25 cellular contexts compared by ENCODE assay signal in the genomic region with DNA sequence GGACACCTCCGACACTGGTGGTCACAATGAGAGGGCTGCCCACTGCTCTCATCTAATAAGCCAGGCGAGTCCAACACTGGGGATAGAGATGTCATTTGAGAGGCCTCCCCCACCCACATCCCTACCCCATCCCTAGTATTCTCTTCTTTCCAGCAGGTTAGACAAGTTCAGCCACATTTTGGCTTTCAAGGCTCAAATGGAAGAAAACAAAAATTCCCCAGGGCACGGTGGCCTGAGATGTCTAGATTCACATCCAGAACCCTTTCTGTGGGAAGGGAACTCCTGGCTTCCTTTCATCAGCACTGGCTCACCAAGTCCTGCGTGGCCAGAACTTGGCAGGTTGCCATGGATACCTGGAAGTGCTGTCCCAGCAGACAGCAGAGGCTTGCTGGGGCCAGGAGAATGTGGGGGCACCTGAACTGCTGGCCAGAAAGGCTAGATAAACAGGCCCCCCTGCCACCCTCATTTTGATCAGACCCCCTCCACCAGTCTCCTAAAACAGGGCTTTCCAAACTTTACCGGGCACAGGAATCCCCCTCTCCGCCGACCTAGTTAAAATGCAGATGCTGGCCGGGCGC. TPM values are rescaled to one million over a fixed set of nuclear protein-coding genes. Genes with fewer than 3 reads are reported as not detected.
DNase-seq lines count a peak whose midpoint lies in the region; ATAC-seq and TF ChIP-seq lines count a peak whose summit lies in the region.
"Had no signal": no experiment of that assay in that cellular context is flagged by ENCODE, and none has a peak within 500 bp of the region (broad histone marks: within the 10 kb centered on the region; RNA-seq: fewer than 3 reads in every experiment).

No MANE protein-coding gene starts in this region.

- DNase-seq in BE2C (peak; percentile 7), OCI-LY7 (ENCODE audit: low spot score) (no peak), islet precursor cell (peak; percentile 57)
- DNase-seq in stimulated activated naive B cell treated with anti-CD40 and anti-IgM and Interleukin-4, amounts not matched to agents 10 μg/mL and 1 μg/mL and 100 μg/mL, for 72 hours: no peak
- DNase-seq in activated CD4-positive, alpha-beta T cell treated with anti-CD3 and anti-CD28 coated beads, Interleukin-2, amount 10 ng/mL, durations not matched to agents 7 days and 5 days: no peak
- DNase-seq in CD4-positive, alpha-beta memory T cell: no peak
- DNase-seq: Calu3, HCEC 1CT, IMR-90, NCI-H1048, NCI-H1417 treated with DMSO at 0.1 percent for 48 hours, NCI-H187, NCI-H2081 treated with DMSO at 0.1 percent for 48 hours, NCI-H446, NCI-H524 treated with DMSO at 0.1 percent for 48 hours, SHP77, T-cell had no signal

- H3K36me3 ChIP-seq in BE2C (no peaks in the 10 kb centered on the region), DOHH2 (ENCODE audit: control insufficient read depth, low read length) (no peaks in the 10 kb centered on the region), OCI-LY7 (ENCODE audit: insufficient read depth, low read length) (no peaks in the 10 kb centered on the region)
- no peaks in the 10 kb centered on the region for H3K36me3 ChIP-seq in CD4-positive, alpha-beta memory T cell (ENCODE audit: insufficient read depth, low read length)

- H3K9me3 Mint-ChIP-seq in stimulated activated naive B cell treated with anti-CD40 and anti-IgM and Interleukin-4, amounts not matched to agents 10 μg/mL and 1 μg/mL and 100 μg/mL, for 72 hours: no peaks in the 10 kb centered on the region
- H3K9me3 Mint-ChIP-seq in activated CD4-positive, alpha-beta T cell treated with anti-CD3 and anti-CD28 coated beads, Interleukin-2, amount 10 ng/mL, durations not matched to agents 7 days and 5 days: no peaks in the 10 kb centered on the region
- peaks cover 0 to 2% (median 0%) of the 10 kb centered on the region in 8 donors for H3K9me3 Mint-ChIP-seq in CD4-positive, alpha-beta memory T cell
- H3K9me3 Mint-ChIP-seq: T-cell had no signal

- H3K27me3 ChIP-seq in BE2C (no peaks in the 10 kb centered on the region), DOHH2 (ENCODE audit: control insufficient read depth, low read length) (no peaks in the 10 kb centered on the region)
- H3K27me3 ChIP-seq in CD4-positive, alpha-beta memory T cell (ENCODE audit: insufficient read depth, low read length): no peaks in the 10 kb centered on the region

- H3K4me1 ChIP-seq in BE2C (no peaks in the 10 kb centered on the region), DOHH2 (ENCODE audit: control insufficient read depth, low read length) (peaks cover 76% of the 10 kb centered on the region), OCI-LY7 (ENCODE audit: insufficient read depth, low read length, poor library complexity, severe bottlenecking) (peaks cover 78% of the 10 kb centered on the region)
- H3K4me1 ChIP-seq in CD4-positive, alpha-beta memory T cell (ENCODE audit: insufficient read depth, low read length): peaks cover 6% of the 10 kb centered on the region

- H3F3A ChIP-seq in DOHH2 (ENCODE audit: control insufficient read depth, insufficient read depth): 0 out of 2 replicates have a peak, but pooled peaks cover 6% of the 10 kb centered on the region

- no peak overlapping the region for H3K4me3 Mint-ChIP-seq in stimulated activated naive B cell treated with anti-CD40 and anti-IgM and Interleukin-4, amounts not matched to agents 10 μg/mL and 1 μg/mL and 100 μg/mL, for 72 hours
- H3K4me3 Mint-ChIP-seq in activated CD4-positive, alpha-beta T cell treated with anti-CD3 and anti-CD28 coated beads, Interleukin-2, amount 10 ng/mL, durations not matched to agents 7 days and 5 days: no peak overlapping the region
- H3K4me3 Mint-ChIP-seq in CD4-positive, alpha-beta memory T cell: no peak overlapping the region
- H3K4me3 Mint-ChIP-seq: CD14-positive monocyte, T-cell had no signal

- peaks cover 36% of the 10 kb centered on the region for H3K79me2 ChIP-seq in DOHH2 (ENCODE audit: control insufficient read depth, low read length)
- peaks cover 24% of the 10 kb centered on the region; the same call in 1 of the 2 replicates for H3K79me2 ChIP-seq in OCI-LY7 (ENCODE audit: insufficient read depth, low read depth, low read length)

- no peaks in the 10 kb centered on the region for H3K36me3 Mint-ChIP-seq in stimulated activated naive B cell treated with anti-CD40 and anti-IgM and Interleukin-4, amounts not matched to agents 10 μg/mL and 1 μg/mL and 100 μg/mL, for 72 hours
- H3K36me3 Mint-ChIP-seq in activated CD4-positive, alpha-beta T cell treated with anti-CD3 and anti-CD28 coated beads, Interleukin-2, amount 10 ng/mL, durations not matched to agents 7 days and 5 days (ENCODE audit: low read depth): no peaks in the 10 kb centered on the region
- no peaks in the 10 kb centered on the region for H3K36me3 Mint-ChIP-seq in CD4-positive, alpha-beta memory T cell
- H3K36me3 Mint-ChIP-seq: CD14-positive monocyte, T-cell had no signal

- no TSS peak for BruUV-seq in OCI-LY7 (replicated peaks; lab: Mats Ljungman, UMichigan)

- H2AFZ ChIP-seq in OCI-LY7 (ENCODE audit: low read length): peak overlapping the region; percentile 46; the same call in 1 of the 2 replicates

- ATAC-seq in stimulated activated naive B cell treated with anti-CD40 and anti-IgM and Interleukin-4, amounts not matched to agents 10 μg/mL and 1 μg/mL and 100 μg/mL, for 72 hours (replicated peaks): no peak
- ATAC-seq: A549, T-cell had no signal

- peaks cover 0 to 5% of the 10 kb centered on the region in 2 donors for H3K27me3 Mint-ChIP-seq in stimulated activated naive B cell treated with anti-CD40 and anti-IgM and Interleukin-4, amounts not matched to agents 10 μg/mL and 1 μg/mL and 100 μg/mL, for 72 hours
- no peaks in the 10 kb centered on the region for H3K27me3 Mint-ChIP-seq in activated CD4-positive, alpha-beta T cell treated with anti-CD3 and anti-CD28 coated beads, Interleukin-2, amount 10 ng/mL, durations not matched to agents 7 days and 5 days
- no peaks in the 10 kb centered on the region for H3K27me3 Mint-ChIP-seq in CD4-positive, alpha-beta memory T cell

- CTCF ChIA-PET in OCI-LY7 (lab: Charles Lee; ENCODE audit: unreplicated experiment): no interaction called here
- CTCF ChIA-PET in activated CD4-positive, alpha-beta T cell treated with anti-CD3 and anti-CD28 coated beads, Interleukin-2, amount 10 ng/mL, durations not matched to agents 7 days and 5 days (lab: Charles Lee): interaction anchor here (0.5 kb wide), 1 partner anchor 241 kb away, joined by 3 read pairs; no protein-coding TSS in a partner anchor
- CTCF ChIA-PET in CD4-positive, alpha-beta memory T cell (lab: Charles Lee; ENCODE audit: partially characterized antibody): no interaction called here

- no peak overlapping the region for H3K4me3 ChIP-seq in BE2C (ENCODE audit: low read depth, low read length)
- peak overlapping the region; percentile 76 for H3K4me3 ChIP-seq in DOHH2 (ENCODE audit: low read length)
- H3K4me3 ChIP-seq in OCI-LY7 (ENCODE audit: low read depth, low read length, poor library complexity, severe bottlenecking): peak overlapping the region; percentile 70
- no peak overlapping the region for H3K4me3 ChIP-seq in CD4-positive, alpha-beta memory T cell (ENCODE audit: low read length in 2 of 2)
- H3K4me3 ChIP-seq: A549 had no signal

- H3K27ac Mint-ChIP-seq in stimulated activated naive B cell treated with anti-CD40 and anti-IgM and Interleukin-4, amounts not matched to agents 10 μg/mL and 1 μg/mL and 100 μg/mL, for 72 hours: no peak overlapping the region
- H3K27ac Mint-ChIP-seq in activated CD4-positive, alpha-beta T cell treated with anti-CD3 and anti-CD28 coated beads, Interleukin-2, amount 10 ng/mL, durations not matched to agents 7 days and 5 days: no peak overlapping the region
- no peak overlapping the region for H3K27ac Mint-ChIP-seq in CD4-positive, alpha-beta memory T cell
- H3K27ac Mint-ChIP-seq: T-cell had no signal

- intact Hi-C loops in OCI-LY7 (cut with micrococcal nuclease; ENCODE audit: unreplicated experiment): no loop called here
- intact Hi-C loops in CD4-positive, alpha-beta memory T cell (cut with micrococcal nuclease): no loop called here

- TF ChIP-seq CTCF in BE2C (IDR thresholded peaks at IDR 0.05; ENCODE audit: low read depth, low read length) (no peak), DOHH2 (IDR thresholded peaks at IDR 0.05; ENCODE audit: low read depth, low read length, poor library complexity, severe bottlenecking) (no peak), OCI-LY7 (conservative IDR thresholded peaks at IDR 0.05; ENCODE audit: low read length) (no peak)

- peak overlapping the region; percentile 74 for H3K27ac ChIP-seq in DOHH2 (ENCODE audit: low read depth, low read length)
- H3K27ac ChIP-seq in OCI-LY7 (ENCODE audit: low read depth, low read length, poor library complexity, severe bottlenecking): peak overlapping the region; percentile 85
- H3K27ac ChIP-seq in CD4-positive, alpha-beta memory T cell (ENCODE audit: low read depth, low read length): no peak overlapping the region
- H3K27ac ChIP-seq: RWPE1 had no signal

- peak overlapping the region; percentile 85 for H3K4me2 ChIP-seq in DOHH2 (ENCODE audit: low read length)
- peak overlapping the region; percentile 95 for H3K4me2 ChIP-seq in OCI-LY7 (ENCODE audit: low read length)
- H3K4me2 ChIP-seq: A549 had no signal

- H3K4me1 Mint-ChIP-seq in stimulated activated naive B cell treated with anti-CD40 and anti-IgM and Interleukin-4, amounts not matched to agents 10 μg/mL and 1 μg/mL and 100 μg/mL, for 72 hours: peaks cover 21 to 41% of the 10 kb centered on the region in 2 donors
- H3K4me1 Mint-ChIP-seq in activated CD4-positive, alpha-beta T cell treated with anti-CD3 and anti-CD28 coated beads, Interleukin-2, amount 10 ng/mL, durations not matched to agents 7 days and 5 days: peaks cover 34% of the 10 kb centered on the region
- peaks cover 10 to 19% (median 14%) of the 10 kb centered on the region in 4 donors for H3K4me1 Mint-ChIP-seq in CD4-positive, alpha-beta memory T cell

- POLR2A ChIA-PET in OCI-LY7 (lab: Charles Lee): no interaction called here
- POLR2A ChIA-PET in activated CD4-positive, alpha-beta T cell treated with anti-CD3 and anti-CD28 coated beads, Interleukin-2, amount 10 ng/mL, durations not matched to agents 7 days and 5 days (lab: Charles Lee): no interaction called here
- POLR2A ChIA-PET in CD4-positive, alpha-beta memory T cell (lab: Charles Lee; ENCODE audit: partially characterized antibody): no interaction called here

- no peaks in the 10 kb centered on the region for H4K20me1 ChIP-seq in DOHH2 (ENCODE audit: control insufficient read depth, insufficient read depth, low read depth, low read length)
- H4K20me1 ChIP-seq in OCI-LY7 (ENCODE audit: insufficient read depth, low read length): no peaks in the 10 kb centered on the region

- H3K9me3 ChIP-seq in BE2C (no peaks in the 10 kb centered on the region), DOHH2 (ENCODE audit: control insufficient read depth, insufficient read depth, low read length) (no peaks in the 10 kb centered on the region), OCI-LY7 (ENCODE audit: low read length) (no peaks in the 10 kb centered on the region)
- H3K9me3 ChIP-seq in CD4-positive, alpha-beta memory T cell (ENCODE audit: control insufficient read depth in 1 of 2, low read length in 2 of 2): no peaks in the 10 kb centered on the region
- H3K9me3 ChIP-seq: A549 had no signal

- H3K9me2 ChIP-seq in DOHH2 (replicated peaks; ENCODE audit: control insufficient read depth, low read length): no peaks in the 10 kb centered on the region
- no peaks in the 10 kb centered on the region for H3K9me2 ChIP-seq in OCI-LY7 (ENCODE audit: insufficient read depth, low read length)

RNA-seq across cellular contexts. Expression of gene NYX, which starts 1.3 kb away (rescaled TPM):
- not detected for polyA plus RNA-seq in BE2C (2012; ENCODE audit: insufficient read depth, insufficient read length, low read depth)
- total RNA-seq in OCI-LY7 (2014; rRNA removed; shearing (Covaris generic)): not detected in 2 replicates
- 0.23 TPM in 1 of 2 replicates, not detected in the other for total RNA-seq in OCI-LY7 (2022)
- not detected for total RNA-seq in activated CD4-positive, alpha-beta T cell treated with anti-CD3 and anti-CD28 coated beads, Interleukin-2, amount 10 ng/mL, durations not matched to agents 7 days and 5 days
- not detected for total RNA-seq in CD4-positive, alpha-beta memory T cell
- polyA plus RNA-seq in CD4-positive, alpha-beta memory T cell: not detected
- total RNA-seq: Calu3; Daoy; H1; IMR-90; SK-MEL-5; T-cell; T-helper 2 cell treated with Interferon-gamma antibody and Interleukin-4, amounts not matched to agents 100 ng/mL and 5 ng/mL, for 36 hours had no signal
- polyA plus RNA-seq: A549, CD14-positive monocyte, H1, IMR-90 had no signal

Comparison
In these comparisons a context has a peak if more than half of its experiments do, and no peak if none do; other contexts are left out.
1. DNase-seq: peak in BE2C (single experiment) and islet precursor cell (single experiment); none in OCI-LY7 (single experiment), stimulated activated naive B cell treated with anti-CD40 and anti-IgM and Interleukin-4, amounts not matched to agents 10 μg/mL and 1 μg/mL and 100 μg/mL, for 72 hours (single experiment), activated CD4-positive, alpha-beta T cell treated with anti-CD3 and anti-CD28 coated beads, Interleukin-2, amount 10 ng/mL, durations not matched to agents 7 days and 5 days (single experiment) and CD4-positive, alpha-beta memory T cell (0 of 5).
2. H3K4me3 ChIP-seq: peak in DOHH2 (single experiment) and OCI-LY7 (single experiment); none in BE2C (single experiment) and CD4-positive, alpha-beta memory T cell (0 of 2).